ENCODE assay signal across 11 cellular contexts in the genomic region with DNA sequence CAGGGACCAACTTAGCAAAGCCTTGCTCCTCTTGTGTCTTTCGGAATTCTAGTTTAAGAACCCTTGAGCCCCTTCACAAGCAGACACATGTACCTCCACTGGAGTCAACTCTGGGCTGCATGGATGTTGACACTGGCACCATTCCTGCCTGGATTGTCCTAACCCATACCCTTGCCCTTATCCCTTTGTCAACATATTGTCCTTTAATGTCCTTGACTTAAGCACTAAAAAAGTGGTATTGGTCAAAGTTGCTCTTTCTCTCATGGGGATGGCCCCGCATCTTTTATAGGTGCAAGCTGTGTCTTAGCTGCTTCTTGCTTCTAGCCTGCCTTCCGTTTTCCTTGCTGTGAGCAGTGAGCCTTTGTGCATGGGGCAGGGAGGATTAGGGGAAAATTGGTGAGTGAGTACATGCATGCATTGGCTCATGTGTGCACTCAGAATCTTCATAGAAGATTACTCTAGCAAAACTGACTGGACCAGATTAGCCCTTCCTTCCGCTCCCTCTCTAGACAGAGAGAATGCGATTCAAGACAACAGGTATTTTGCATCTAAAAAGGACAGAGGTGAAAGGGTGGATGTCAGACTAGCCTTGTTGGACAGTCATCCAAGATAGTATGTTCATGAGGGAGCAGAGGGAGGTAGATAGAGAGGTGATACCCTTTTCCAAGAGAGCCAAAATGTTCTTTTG. TPM values are rescaled to one million over a fixed set of nuclear protein-coding genes. Genes with fewer than 3 reads are reported as not detected.
A peak's percentile ranks its signal among the peaks of the same experiment; 100 is the strongest.
DNase-seq lines count a peak whose midpoint lies in the region; ATAC-seq and TF ChIP-seq lines count a peak whose summit lies in the region.
"Had no signal": no experiment of that assay in that cellular context is flagged by ENCODE, and none has a peak within 500 bp of the region (broad histone marks: within the 10 kb centered on the region; RNA-seq: fewer than 3 reads in every experiment).

No MANE protein-coding gene starts in this region.

- TF ChIP-seq CTCF in heart right ventricle (IDR thresholded peaks at IDR 0.05) (no peak), upper lobe of left lung (IDR thresholded peaks at IDR 0.05) (no peak), progenitor cell of endocrine pancreas (IDR thresholded peaks at IDR 0.05; ENCODE audit: unreplicated experiment) (no peak)

- no peak overlapping the region for H3K4me3 ChIP-seq in heart right ventricle
- no peak overlapping the region for H3K4me3 ChIP-seq in upper lobe of left lung

- peak overlapping the region; percentile 39 for H3K27ac Mint-ChIP-seq in activated T-helper 2 cell treated with anti-CD3 and anti-CD28 coated beads, Interferon-gamma antibody, Interleukin-2, Interleukin-4, amounts not matched to agents 10 μg/mL and 5 μg/mL and 100 μg/mL, durations not matched to agents 14 hours and 24 hours and 36 hours
- H3K27ac Mint-ChIP-seq in memory B cell (peak overlapping the region; percentile 73), progenitor cell of endocrine pancreas (no peak overlapping the region)

- TF ChIP-seq POLR2A in upper lobe of left lung (IDR thresholded peaks at IDR 0.05), result no peak

- no peaks in the 10 kb centered on the region for H3K27me3 Mint-ChIP-seq in activated T-helper 2 cell treated with anti-CD3 and anti-CD28 coated beads, Interferon-gamma antibody, Interleukin-2, Interleukin-4, amounts not matched to agents 10 μg/mL and 5 μg/mL and 100 μg/mL, durations not matched to agents 14 hours and 24 hours and 36 hours (ENCODE audit: low read depth)
- H3K27me3 Mint-ChIP-seq in memory B cell (no peaks in the 10 kb centered on the region), progenitor cell of endocrine pancreas (no peaks in the 10 kb centered on the region)

- peaks cover 83% of the 10 kb centered on the region for H3K4me1 Mint-ChIP-seq in activated T-helper 2 cell treated with anti-CD3 and anti-CD28 coated beads, Interferon-gamma antibody, Interleukin-2, Interleukin-4, amounts not matched to agents 10 μg/mL and 5 μg/mL and 100 μg/mL, durations not matched to agents 14 hours and 24 hours and 36 hours (ENCODE audit: low read depth)
- H3K4me1 Mint-ChIP-seq in memory B cell, result peaks cover 59% of the 10 kb centered on the region
- H3K4me1 Mint-ChIP-seq in progenitor cell of endocrine pancreas (ENCODE audit: low read depth), result peaks cover 11% of the 10 kb centered on the region

- H3K27ac ChIP-seq in heart right ventricle, result peak overlapping the region in 8 of 10 donors; percentile 9 to 85 (median 26)
- H3K27ac ChIP-seq in upper lobe of left lung, result peak overlapping the region; percentile 19 to 68 (median 52)

- H3K4me3 Mint-ChIP-seq in activated T-helper 2 cell treated with anti-CD3 and anti-CD28 coated beads, Interferon-gamma antibody, Interleukin-2, Interleukin-4, amounts not matched to agents 10 μg/mL and 5 μg/mL and 100 μg/mL, durations not matched to agents 14 hours and 24 hours and 36 hours (ENCODE audit: low read depth), result no peak overlapping the region
- H3K4me3 Mint-ChIP-seq in memory B cell (peak overlapping the region; percentile 67), progenitor cell of endocrine pancreas (ENCODE audit: low read depth) (no peak overlapping the region)

- H3K4me1 ChIP-seq in heart right ventricle (peaks cover 5 to 88% (median 37%) of the 10 kb centered on the region in 9 donors), upper lobe of left lung (peaks cover 57 to 66% (median 60%) of the 10 kb centered on the region in 4 donors)

- peaks cover 90% of the 10 kb centered on the region for H3K36me3 Mint-ChIP-seq in activated T-helper 2 cell treated with anti-CD3 and anti-CD28 coated beads, Interferon-gamma antibody, Interleukin-2, Interleukin-4, amounts not matched to agents 10 μg/mL and 5 μg/mL and 100 μg/mL, durations not matched to agents 14 hours and 24 hours and 36 hours (ENCODE audit: low read depth)
- H3K36me3 Mint-ChIP-seq in memory B cell, result peaks cover 46% of the 10 kb centered on the region
- peaks cover 45% of the 10 kb centered on the region for H3K36me3 Mint-ChIP-seq in progenitor cell of endocrine pancreas (ENCODE audit: insufficient read depth)

- H3K9me3 Mint-ChIP-seq in activated T-helper 2 cell treated with anti-CD3 and anti-CD28 coated beads, Interferon-gamma antibody, Interleukin-2, Interleukin-4, amounts not matched to agents 10 μg/mL and 5 μg/mL and 100 μg/mL, durations not matched to agents 14 hours and 24 hours and 36 hours, result no peaks in the 10 kb centered on the region
- no peaks in the 10 kb centered on the region for H3K9me3 Mint-ChIP-seq in memory B cell
- no peaks in the 10 kb centered on the region for H3K9me3 Mint-ChIP-seq in progenitor cell of endocrine pancreas (ENCODE audit: low read depth)

- DNase-seq in heart right ventricle (no peak), left ventricle myocardium superior (no peak), memory B cell (ENCODE audit: low spot score in 2 of 2) (no peak), upper lobe of left lung (no peak), progenitor cell of endocrine pancreas (ENCODE audit: low spot score, unreplicated experiment) (no peak), NCI-H1105 (lab: John Stamatoyannopoulos, UW) (no peak)
- DNase-seq in activated T-helper 2 cell treated with anti-CD3 and anti-CD28 coated beads, Interferon-gamma antibody, Interleukin-2, Interleukin-4, amounts not matched to agents 10 μg/mL and 5 μg/mL and 100 μg/mL, durations not matched to agents 14 hours and 24 hours and 36 hours (ENCODE audit: low spot score), result no peak
- DNase-seq: mammary epithelial cell, NCI-H187 treated with DMSO at 0.1 percent for 48 hours, small intestine had no signal

- peaks cover 0 to 92% (median 43%) of the 10 kb centered on the region in 9 donors for H3K36me3 ChIP-seq in heart right ventricle
- H3K36me3 ChIP-seq in upper lobe of left lung, result peaks cover 35 to 90% (median 52%) of the 10 kb centered on the region in 4 donors

- H3K9me3 ChIP-seq in heart right ventricle (no peaks in the 10 kb centered on the region), upper lobe of left lung (no peaks in the 10 kb centered on the region)

- no peak for TF ChIP-seq EP300 in upper lobe of left lung (IDR thresholded peaks at IDR 0.05)

- 94 to 97% methylated on average over 5 of the region's 5 CpGs for WGBS in heart right ventricle, 2 donors
- 69 to 77% methylated on average over 5 of the region's 5 CpGs for WGBS in upper lobe of left lung, 2 donors

- intact Hi-C loops in heart right ventricle (cut with DNase I), result loop anchor here in 1 of 10 donors (5.0 kb wide), 1 partner anchor 37 kb away; no protein-coding TSS in a partner anchor
- intact Hi-C loops in left ventricle myocardium superior (cut with micrococcal nuclease), result no loop called here
- intact Hi-C loops in activated T-helper 2 cell treated with anti-CD3 and anti-CD28 coated beads, Interferon-gamma antibody, Interleukin-2, Interleukin-4, amounts not matched to agents 10 μg/mL and 5 μg/mL and 100 μg/mL, durations not matched to agents 14 hours and 24 hours and 36 hours (cut with micrococcal nuclease), result no loop called here

- H3K27me3 ChIP-seq in heart right ventricle, result no peaks in the 10 kb centered on the region
- H3K27me3 ChIP-seq in upper lobe of left lung, result no peaks in the 10 kb centered on the region

- ATAC-seq in heart right ventricle (no peak), left ventricle myocardium superior (no peak), memory B cell (ENCODE audit: low read depth) (no peak), upper lobe of left lung (ENCODE audit: low FRiP score in 2 of 2) (no peak), esophagus mucosa (no peak)

RNA-seq across cellular contexts. Expression of gene TGFBR2, which starts 42.4 kb away (rescaled TPM):
- total RNA-seq in heart right ventricle, result 100 to 1,000 TPM in 5 of 10 donors, 10 to 100 TPM in 5; 71.1 to 197 (median 92.1) TPM
- polyA plus RNA-seq in heart right ventricle, result 10 to 100 TPM; 14.6 to 81.4 TPM
- total RNA-seq in left ventricle myocardium superior, result 175 TPM
- 19.5 and 19.8 TPM in 2 replicates for total RNA-seq in activated T-helper 2 cell treated with anti-CD3 and anti-CD28 coated beads, Interferon-gamma antibody, Interleukin-2, Interleukin-4, amounts not matched to agents 10 μg/mL and 5 μg/mL and 100 μg/mL, durations not matched to agents 14 hours and 24 hours and 36 hours
- total RNA-seq in upper lobe of left lung, result 100 to 1,000 TPM in 5 of 6 donors, 10 to 100 TPM in 1; 82.8 to 385 (median 285) TPM
- total RNA-seq in progenitor cell of endocrine pancreas, result 21.1 and 21.2 TPM in 2 replicates
- total RNA-seq in esophagus mucosa, result 14.6 TPM
